ENCODE assay signal across 20 cellular contexts in genomic region chr18:12791631-12792030, GRCh38.
A peak's percentile ranks its signal among the peaks of the same experiment; 100 is the strongest.
DNase-seq lines count a peak whose midpoint lies in the region; ATAC-seq, FAIRE-seq and TF ChIP-seq lines count a peak whose summit lies in the region.
"Had no signal": no experiment of that assay in that cellular context is flagged by ENCODE, and none has a peak within 500 bp of the region (broad histone marks: within the 10 kb centered on the region; RNA-seq: fewer than 3 reads in every experiment).

No MANE protein-coding gene starts in this region.

- H3K27ac ChIP-seq in DND-41 (ENCODE audit: low read length): no peak overlapping the region; the same call in 1 of the 2 replicates

- no peak overlapping the region for H3K4me2 ChIP-seq in DND-41 (ENCODE audit: insufficient read depth, low read length)

- intact Hi-C loops in activated CD4-positive, alpha-beta T cell treated with anti-CD3 and anti-CD28 coated beads, Interleukin-2, amount 10 ng/mL, durations not matched to agents 24 days and 14 days (cut with micrococcal nuclease): no loop called here

- H3K9me3 ChIP-seq in DND-41 (ENCODE audit: insufficient read depth, low read length, severe bottlenecking): no peaks in the 10 kb centered on the region
- H3K9me3 ChIP-seq: BE2C had no signal

- peaks cover 50% of the 10 kb centered on the region for H3K36me3 ChIP-seq in DND-41 (ENCODE audit: insufficient read depth, low read length)
- H3K36me3 ChIP-seq: BE2C had no signal

- no peak for TF ChIP-seq CTCF in DND-41 (IDR thresholded peaks at IDR 0.05; ENCODE audit: borderline replicate concordance, extremely low read depth, low read length, poor library complexity, severe bottlenecking)

- no peak overlapping the region for H3K4me3 Mint-ChIP-seq in activated CD4-positive, alpha-beta T cell treated with anti-CD3 and anti-CD28 coated beads, Interleukin-2, amount 10 ng/mL, durations not matched to agents 24 days and 14 days
- H3K4me3 Mint-ChIP-seq: CD4-positive, CD25-positive, alpha-beta regulatory T cell; CD8-positive, alpha-beta memory T cell; H9 had no signal

- peaks cover 4% of the 10 kb centered on the region for H3K4me1 Mint-ChIP-seq in activated CD4-positive, alpha-beta T cell treated with anti-CD3 and anti-CD28 coated beads, Interleukin-2, amount 10 ng/mL, durations not matched to agents 24 days and 14 days
- H3K4me1 Mint-ChIP-seq: H9 had no signal

- FAIRE-seq in urothelium cell line (lab: Jason Lieb, UNC): peak; percentile 89
- FAIRE-seq: A204.1, G401.6, GM19239, H1, HepG2 had no signal

- H3K36me3 Mint-ChIP-seq in activated CD4-positive, alpha-beta T cell treated with anti-CD3 and anti-CD28 coated beads, Interleukin-2, amount 10 ng/mL, durations not matched to agents 24 days and 14 days (ENCODE audit: low read depth): peaks cover 30% of the 10 kb centered on the region

- H3K27me3 Mint-ChIP-seq in activated CD4-positive, alpha-beta T cell treated with anti-CD3 and anti-CD28 coated beads, Interleukin-2, amount 10 ng/mL, durations not matched to agents 24 days and 14 days: no peaks in the 10 kb centered on the region
- H3K27me3 Mint-ChIP-seq: CD4-positive, CD25-positive, alpha-beta regulatory T cell had no signal

- no peak overlapping the region for H3K4me3 ChIP-seq in DND-41 (ENCODE audit: low read depth in 1 of 2, low read length in 2 of 2)
- no peak overlapping the region for H3K4me3 ChIP-seq in Jurkat, Clone E6-1 (ENCODE audit: low read length)

- peak; percentile 58 for DNase-seq in activated CD4-positive, alpha-beta T cell treated with anti-CD3 and anti-CD28 coated beads, Interleukin-2, amount 10 ng/mL, durations not matched to agents 24 days and 14 days
- no peak for DNase-seq in activated CD4-positive, alpha-beta T cell treated with anti-CD3 and anti-CD28 coated beads for 4 hours
- no peak for DNase-seq in DND-41
- peak; percentile 20 for DNase-seq in Jurkat, Clone E6-1 (ENCODE audit: low read depth, low spot score)
- no peak for DNase-seq in urothelium cell line (ENCODE audit: low spot score)
- no peak for DNase-seq in NCI-H1048 (lab: John Stamatoyannopoulos, UW)
- DNase-seq: ACHN; BE2C; C1 segment of cervical spinal cord; CD8-positive, alpha-beta memory T cell; COR-L47; DMS 273 treated with DMSO at 0.1 percent for 48 hours; DMS53; H9 had no signal

- H3K9me3 Mint-ChIP-seq in activated CD4-positive, alpha-beta T cell treated with anti-CD3 and anti-CD28 coated beads, Interleukin-2, amount 10 ng/mL, durations not matched to agents 24 days and 14 days: no peaks in the 10 kb centered on the region
- H3K9me3 Mint-ChIP-seq: CD4-positive, CD25-positive, alpha-beta regulatory T cell; CD8-positive, alpha-beta memory T cell; H9 had no signal

- no peaks in the 10 kb centered on the region for H4K20me1 ChIP-seq in DND-41 (ENCODE audit: insufficient read depth, low read length)

- H3K79me2 ChIP-seq in DND-41 (ENCODE audit: insufficient read depth, low read length): no peaks in the 10 kb centered on the region

- 0 out of 3 replicates have a peak, but pooled peaks have one; percentile 17 for ATAC-seq in DND-41 (ENCODE audit: insufficient read depth, low read depth)
- ATAC-seq: HepG2 had no signal

- no peak overlapping the region for H3K9ac ChIP-seq in DND-41 (ENCODE audit: low read depth, low read length)

- no peak overlapping the region for H3K27ac Mint-ChIP-seq in activated CD4-positive, alpha-beta T cell treated with anti-CD3 and anti-CD28 coated beads, Interleukin-2, amount 10 ng/mL, durations not matched to agents 24 days and 14 days
- H3K27ac Mint-ChIP-seq: H9 had no signal

- H3K4me1 ChIP-seq in DND-41 (ENCODE audit: insufficient read depth, low read length): no peaks in the 10 kb centered on the region
- H3K4me1 ChIP-seq: BE2C had no signal

- H3K27me3 ChIP-seq in DND-41 (ENCODE audit: insufficient read depth, low read length, poor library complexity): no peaks in the 10 kb centered on the region
- H3K27me3 ChIP-seq: BE2C had no signal

- H2AFZ ChIP-seq in DND-41 (ENCODE audit: low read depth, low read length): no peak overlapping the region

Comparison
In these comparisons a context has a peak if more than half of its experiments do, and no peak if none do; other contexts are left out.
1. DNase-seq: peak in activated CD4-positive, alpha-beta T cell treated with anti-CD3 and anti-CD28 coated beads, Interleukin-2, amount 10 ng/mL, durations not matched to agents 24 days and 14 days (single experiment) and Jurkat, Clone E6-1 (single experiment); none in activated CD4-positive, alpha-beta T cell treated with anti-CD3 and anti-CD28 coated beads for 4 hours (0 of 2), DND-41 (single experiment), urothelium cell line (single experiment) and NCI-H1048 (single experiment).